Comparison of ENCODE assay signal across 18 cellular contexts in genomic region chr20:44544178-44544719, GRCh38. TPM values are rescaled to one million over a fixed set of nuclear protein-coding genes. Genes with fewer than 3 reads are reported as not detected.
DNase-seq lines count a peak whose midpoint lies in the region; ATAC-seq, FAIRE-seq and TF ChIP-seq lines count a peak whose summit lies in the region.
"Had no signal": no experiment of that assay in that cellular context is flagged by ENCODE, and none has a peak within 500 bp of the region (broad histone marks: within the 10 kb centered on the region; RNA-seq: fewer than 3 reads in every experiment).

No MANE protein-coding gene starts in this region.

- FAIRE-seq in HTR-8/SVneo (lab: Jason Lieb, UNC) (peak; percentile 62), K562 (lab: Jason Lieb, UNC) (peak; percentile 26)

- peaks cover 53% of the 10 kb centered on the region for H3K4me1 Mint-ChIP-seq in mesothelial cell of epicardium

- TF ChIP-seq CTCF in K562 (IDR thresholded peaks at IDR 0.05 in 2 of 3, conservative IDR thresholded peaks at IDR 0.05 in 1 of 3; ENCODE audit: insufficient read depth in 2 of 3, low read depth in 1 of 3, low read length in 3 of 3): no peak
- no peak for TF ChIP-seq CTCF in mesothelial cell of epicardium (IDR thresholded peaks at IDR 0.05; ENCODE audit: unreplicated experiment)
- TF ChIP-seq CTCF in upper lobe of left lung (IDR thresholded peaks at IDR 0.05): no peak

- H3K4me3 ChIP-seq in K562 (no peak overlapping the region), upper lobe of left lung (no peak overlapping the region)

- no peaks in the 10 kb centered on the region for H3K9me3 ChIP-seq in K562 (replicated peaks; ENCODE audit: control insufficient read depth, insufficient read depth, low read depth, low read length)
- no peaks in the 10 kb centered on the region for H3K9me3 ChIP-seq in upper lobe of left lung

- peak overlapping the region; percentile 93 for H2AFZ ChIP-seq in K562 (ENCODE audit: low read depth, low read length)

- peak overlapping the region; percentile 47 for H3K27ac Mint-ChIP-seq in mesothelial cell of epicardium

- peak; percentile 27; the same call in 1 of the 2 replicates for TF ChIP-seq EP300 in K562 (IDR thresholded peaks at IDR 0.05; ENCODE audit: low read length)
- no peak for TF ChIP-seq EP300 in upper lobe of left lung (IDR thresholded peaks at IDR 0.05)

- H3K4me2 ChIP-seq in K562 (ENCODE audit: insufficient read depth, low read length): peak overlapping the region; percentile 52; the same call in 1 of the 2 replicates

- peaks cover 3 to 18% of the 10 kb centered on the region in 2 experiments; a peak in 3 of 5 replicates for H3K4me1 ChIP-seq in K562 (replicated peaks in 1 of 2; ENCODE audit: control insufficient read depth in 2 of 2, insufficient read depth in 2 of 2, low read length in 2 of 2)
- peaks cover 21 to 36% (median 31%) of the 10 kb centered on the region in 4 donors for H3K4me1 ChIP-seq in upper lobe of left lung

- no peak for TF ChIP-seq RAD21 in K562 (CRISPR knock-in tag; conservative IDR thresholded peaks at IDR 0.05 in 1 of 2, IDR thresholded peaks at IDR 0.05 in 1 of 2)

- no peak for DNase-seq in HTR-8/SVneo (ENCODE audit: insufficient read length, low spot score)
- peak; percentile 90 for DNase-seq in OCI-M1 (lab: John Stamatoyannopoulos, UW)
- peak; percentile 35 to 67 (median 50) for DNase-seq in K562 (ENCODE audit: extremely low read depth in 1 of 4, low spot score in 3 of 4)
- no peak for DNase-seq in mesothelial cell of epicardium (ENCODE audit: low spot score in 2 of 2, unreplicated experiment in 2 of 2)
- DNase-seq in HuH-7 (ENCODE audit: low spot score): no peak
- no peak for DNase-seq in upper lobe of left lung
- no peak for DNase-seq in Ammon's horn (ENCODE audit: low spot score)
- DNase-seq in NOMO-1 treated with dmso at 0.1 percent for 144 hours (lab: John Stamatoyannopoulos, UW; ENCODE audit: unreplicated experiment): no peak
- DNase-seq: COR-L47, EL, H9, KBM-7, NCI-H1436, NCI-H2029, NCI-H2171, NCI-H446, SIG-M5 had no signal

- ATAC-seq in K562: peak; percentile 68
- ATAC-seq in upper lobe of left lung (ENCODE audit: low FRiP score in 2 of 2): no peak

- peak overlapping the region in 1 of 2 experiments; percentile 35; a peak in 2 of 4 replicates for H3K9ac ChIP-seq in K562 (ENCODE audit: insufficient read depth in 1 of 2, low read depth in 2 of 2, low read length in 2 of 2)

- H3K9me3 Mint-ChIP-seq in mesothelial cell of epicardium: no peaks in the 10 kb centered on the region
- H3K9me3 Mint-ChIP-seq: CD14-positive monocyte, H9 had no signal

- H3K27ac ChIP-seq in K562 (ENCODE audit: extremely low read depth, low read depth, low read length): peak overlapping the region; percentile 58
- peak overlapping the region in 1 of 4 donors; percentile 27 for H3K27ac ChIP-seq in upper lobe of left lung

- H4K20me1 ChIP-seq in K562 (replicated peaks; ENCODE audit: control insufficient read depth, insufficient read depth, low read length): no peaks in the 10 kb centered on the region

- H3K36me3 ChIP-seq in K562 (ENCODE audit: control insufficient read depth, insufficient read depth, low read length) (no peaks in the 10 kb centered on the region), upper lobe of left lung (no peaks in the 10 kb centered on the region)

- no peaks in the 10 kb centered on the region for H3K27me3 Mint-ChIP-seq in mesothelial cell of epicardium (ENCODE audit: low read depth)

- no peaks in the 10 kb centered on the region for H3K9me1 ChIP-seq in K562 (ENCODE audit: control insufficient read depth, insufficient read depth, low read length)

- intact Hi-C loops in K562 (cut with micrococcal nuclease): no loop called here

- H3K27me3 ChIP-seq in K562 (ENCODE audit: control insufficient read depth in 2 of 2, insufficient read depth in 2 of 2, low read length in 2 of 2) (no peaks in the 10 kb centered on the region), upper lobe of left lung (no peaks in the 10 kb centered on the region)

- TF ChIP-seq POLR2A in K562 (conservative IDR thresholded peaks at IDR 0.05) (no peak), upper lobe of left lung (IDR thresholded peaks at IDR 0.05) (no peak)

- no peaks in the 10 kb centered on the region for H3K79me2 ChIP-seq in K562 (ENCODE audit: control insufficient read depth, insufficient read depth, low read length)

- POLR2A ChIA-PET in K562 (lab: Yijun Ruan, JAX): interaction anchor here (0.7 to 1.2 kb wide), 3 partner anchors 9 to 16 kb away, joined by 3 to 4 read pairs (median 3); no protein-coding TSS in a partner anchor

- in situ Hi-C loops in K562 (cut with MboI): no loop called here

- no TSS peak for BruUV-seq in K562 (replicated peaks; lab: Mats Ljungman, UMichigan)

- no peaks in the 10 kb centered on the region for H3K36me3 Mint-ChIP-seq in mesothelial cell of epicardium
- H3K36me3 Mint-ChIP-seq: CD14-positive monocyte had no signal

- WGBS in K562 (ENCODE audit: insufficient coverage, low coverage, missing lambda C conversion rate): 3% methylated on average over 5 of the region's 5 CpGs
- 44% methylated on average over 5 of the region's 5 CpGs for WGBS in upper lobe of left lung, 2 donors

- CTCF ChIA-PET in K562 (lab: Yijun Ruan, JAX; ENCODE audit: low intra/inter-chr PET ratio): no interaction called here

- H3K4me3 Mint-ChIP-seq in mesothelial cell of epicardium: no peak overlapping the region
- H3K4me3 Mint-ChIP-seq: CD14-positive monocyte, H9 had no signal

TF ChIP-seq in K562, 482 proteins besides CTCF, POLR2A, EP300 and RAD21 (continues in another document):
- no peak for TF ChIP-seq ATF6 (CRISPR knock-in tag; IDR thresholded peaks at IDR 0.05)
- no peak for TF ChIP-seq MEF2D (tag; conservative IDR thresholded peaks at IDR 0.05; ENCODE audit: low read depth)
- TF ChIP-seq DNMT1 (IDR thresholded peaks at IDR 0.05): no peak
- TF ChIP-seq SP2 (IDR thresholded peaks at IDR 0.05; ENCODE audit: extremely low read depth, low read depth, low read length, poor library complexity, severe bottlenecking): no peak

RNA-seq across cellular contexts. Expression of gene SERINC3, which starts 22.4 kb away (rescaled TPM):
- 69.8 and 104 TPM in 2 replicates for total RNA-seq in K562 (2011; cell fraction: chromatin; rRNA removed; ENCODE audit: low replicate concordance)
- total RNA-seq in K562 (2011; cell fraction: nucleolus; rRNA removed): 129 and 134 TPM in 2 replicates
- 110 and 125 TPM in 2 replicates for total RNA-seq in K562 (2011; cell fraction: nucleoplasm; rRNA removed)
- 24.7 and 26.4 TPM in 2 replicates for total RNA-seq in K562 (2014; rRNA removed)
- 40.2 and 47.5 TPM in 2 replicates for total RNA-seq in K562 (2014; rRNA removed; fragmentation: Illumina TruSeq; extraction: Trizol)
- 32.5 and 34.7 TPM in 2 replicates for total RNA-seq in K562 (2015; rRNA removed; fragmentation: Illumina TruSeq; extraction: Trizol)
- 43.1 and 48.8 TPM in 2 replicates for total RNA-seq in K562 (2021)
- 107 and 130 TPM in 2 replicates for polyA plus RNA-seq in K562 (2011; rRNA removed)
- polyA plus RNA-seq in K562 (2011; cell fraction: cytosol; rRNA removed): 115 and 165 TPM in 2 replicates
- 76.3 and 79.4 TPM in 2 replicates for polyA plus RNA-seq in K562 (2011; cell fraction: nucleus; rRNA removed)
- 42.5 and 62.4 TPM in 2 replicates for polyA plus RNA-seq in K562 (2012)
- polyA plus RNA-seq in K562 (2014; fragmentation: Illumina TruSeq; extraction: Trizol): 55.6 and 58.3 TPM in 2 replicates
- 10 to 100 TPM; 73.1 to 93.2 TPM for polyA plus RNA-seq in K562 (2014; fragmentation: Nextera tagmentation; extraction: Ambion mirVana)
- polyA plus RNA-seq in K562 (2014; rRNA removed): 34.7 and 38.6 TPM in 2 replicates
- 202 and 263 TPM in 2 replicates for polyA minus RNA-seq in K562 (2011; rRNA and poly(A)+ RNA removed)
- 83.5 and 95.9 TPM in 2 replicates for polyA minus RNA-seq in K562 (2011; cell fraction: cytosol; rRNA and poly(A)+ RNA removed)
- polyA minus RNA-seq in K562 (2011; cell fraction: nucleus; rRNA and poly(A)+ RNA removed): 25.7 and 39.3 TPM in 2 replicates
- total RNA-seq in mesothelial cell of epicardium: 42.0 to 45.0 TPM (median 42.9 TPM) in 3 replicates
- total RNA-seq in upper lobe of left lung: 100 to 1,000 TPM in 4 of 6 donors, 10 to 100 TPM in 2; 56.3 to 122 (median 107) TPM

RNA-seq across cellular contexts. Expression of gene PKIG, which starts 38.1 kb away (rescaled TPM):
- total RNA-seq in K562 (2011; cell fraction: chromatin; rRNA removed; ENCODE audit: low replicate concordance): 1.0 TPM in 1 of 2 replicates, not detected in the other
- total RNA-seq in K562 (2011; cell fraction: nucleolus; rRNA removed): 0.83 and 0.92 TPM in 2 replicates
- 0.59 and 0.92 TPM in 2 replicates for total RNA-seq in K562 (2011; cell fraction: nucleoplasm; rRNA removed)
- total RNA-seq in K562 (2014; rRNA removed): 4.9 and 7.4 TPM in 2 replicates
- 1.6 and 2.9 TPM in 2 replicates for total RNA-seq in K562 (2014; rRNA removed; fragmentation: Illumina TruSeq; extraction: Trizol)
- total RNA-seq in K562 (2015; rRNA removed; fragmentation: Illumina TruSeq; extraction: Trizol): 5.0 and 6.1 TPM in 2 replicates
- 4.7 and 5.1 TPM in 2 replicates for total RNA-seq in K562 (2021)
- 3.0 and 4.6 TPM in 2 replicates for polyA plus RNA-seq in K562 (2011; rRNA removed)
- polyA plus RNA-seq in K562 (2011; cell fraction: cytosol; rRNA removed): 6.9 and 7.3 TPM in 2 replicates
- polyA plus RNA-seq in K562 (2011; cell fraction: nucleus; rRNA removed): 3.2 and 3.7 TPM in 2 replicates
- polyA plus RNA-seq in K562 (2012): 6.9 and 7.4 TPM in 2 replicates
- 6.2 and 7.0 TPM in 2 replicates for polyA plus RNA-seq in K562 (2014; fragmentation: Illumina TruSeq; extraction: Trizol)
- under 1 TPM; 0.13 to 0.74 TPM for polyA plus RNA-seq in K562 (2014; fragmentation: Nextera tagmentation; extraction: Ambion mirVana)
- 5.7 and 7.6 TPM in 2 replicates for polyA plus RNA-seq in K562 (2014; rRNA removed)
- 1.9 and 2.4 TPM in 2 replicates for polyA minus RNA-seq in K562 (2011; rRNA and poly(A)+ RNA removed)
- 1.7 and 3.8 TPM in 2 replicates for polyA minus RNA-seq in K562 (2011; cell fraction: cytosol; rRNA and poly(A)+ RNA removed)
- 0.44 and 0.81 TPM in 2 replicates for polyA minus RNA-seq in K562 (2011; cell fraction: nucleus; rRNA and poly(A)+ RNA removed)
- 50.4 to 59.1 TPM (median 51.6 TPM) in 3 replicates for total RNA-seq in mesothelial cell of epicardium
- total RNA-seq in upper lobe of left lung: 10 to 100 TPM; 46.1 to 91.5 (median 67.8) TPM

Comparison
In these comparisons a context has a peak if more than half of its experiments do, and no peak if none do; other contexts are left out.
1. DNase-seq: peak in OCI-M1 (single experiment) and K562 (4 of 4); none in HTR-8/SVneo (single experiment), mesothelial cell of epicardium (0 of 2), HuH-7 (single experiment), upper lobe of left lung (0 of 2), Ammon's horn (single experiment) and NOMO-1 treated with dmso at 0.1 percent for 144 hours (single experiment).